29 cellular contexts compared by ENCODE assay signal in the genomic region with DNA sequence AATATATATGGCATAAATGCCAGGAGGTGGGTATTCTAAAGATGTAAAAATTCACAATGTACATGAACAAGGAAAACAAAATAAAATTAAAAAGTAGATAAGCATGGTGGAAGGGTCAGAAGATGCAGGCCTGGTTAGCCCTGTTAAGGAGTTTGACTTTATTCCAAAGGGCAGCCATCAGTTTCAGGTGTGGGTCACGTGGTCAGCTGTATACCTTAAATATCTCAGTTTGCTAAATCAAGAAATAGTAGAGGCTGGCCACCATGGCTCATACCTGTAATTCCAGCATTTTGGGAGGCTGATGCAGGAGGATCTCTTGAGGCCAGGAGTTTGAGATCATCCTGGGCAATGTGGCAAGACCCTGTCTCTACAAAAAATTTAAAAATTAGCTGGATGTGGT. TPM values are rescaled to one million over a fixed set of nuclear protein-coding genes. Genes with fewer than 3 reads are reported as not detected.
"Had no signal": no experiment of that assay in that cellular context is flagged by ENCODE, and none has a peak within 500 bp of the region (broad histone marks: within the 10 kb centered on the region; RNA-seq: fewer than 3 reads in every experiment).

No MANE protein-coding gene starts in this region.

- H3K4me3 ChIP-seq: esophagus squamous epithelium, heart right ventricle, lower lobe of right lung, neural progenitor cell, prostate gland, right atrium auricular region, smooth muscle cell, suprapubic skin, transverse colon, upper lobe of right lung, uterus had no signal

- DNase-seq: cortex of kidney; effector memory CD8-positive, alpha-beta T cell; erythroblast; esophagus squamous epithelium; foreskin melanocyte; glutamatergic neuron; heart right ventricle; hippocampal formation; left ventricle myocardium superior; lower lobe of right lung; nucleus accumbens; stimulated activated CD4-positive, alpha-beta T cell treated with anti-CD3 and anti-CD28 coated beads, Interleukin-12 subunit alpha, Interleukin-12 subunit beta, amount 100 ng/mL, for 4 hours; stimulated activated CD4-positive, alpha-beta T cell treated with anti-CD3 and anti-CD28 coated beads, Interleukin-1b, Interleukin-23, amount 100 ng/mL, for 48 hours; stimulated activated CD4-positive, alpha-beta T cell treated with anti-CD3 and anti-CD28 coated beads, Interleukin-4, amount 100 ng/mL, for 1 hour; stimulated activated CD8-positive, alpha-beta memory T cell treated with anti-CD3 and anti-CD28 coated beads, Interleukin-4, amount 100 ng/mL, for 48 hours; stimulated activated naive CD4-positive, alpha-beta T cell; stimulated activated naive CD8-positive, alpha-beta T cell treated with anti-CD3 and anti-CD28 coated beads, Interleukin-15, amount 100 ng/mL, for 72 hours; transverse colon; upper lobe of right lung; uterus had no signal

- H3K36me3 Mint-ChIP-seq: natural killer cell treated with Interleukin-12 subunit alpha and Interleukin-12 subunit beta and Interleukin-15 and Interleukin-18, amount 100 ng/mL, for 72 hours had no signal

- H3K4me1 Mint-ChIP-seq: memory B cell; stimulated activated naive CD8-positive, alpha-beta T cell treated with anti-CD3 and anti-CD28 coated beads, Interleukin-15, amount 100 ng/mL, for 72 hours had no signal

- H3K36me3 ChIP-seq: esophagus squamous epithelium, heart right ventricle, lower lobe of right lung, neural progenitor cell, prostate gland, right atrium auricular region, suprapubic skin, transverse colon, upper lobe of right lung, uterus had no signal

- H3K9ac ChIP-seq: neural progenitor cell had no signal

- H3K4me3 Mint-ChIP-seq: effector memory CD8-positive, alpha-beta T cell; memory B cell; natural killer cell treated with Interleukin-12 subunit alpha and Interleukin-12 subunit beta and Interleukin-15 and Interleukin-18, amount 100 ng/mL, for 72 hours; neural progenitor cell; stimulated activated naive CD8-positive, alpha-beta T cell treated with anti-CD3 and anti-CD28 coated beads, Interleukin-15, amount 100 ng/mL, for 72 hours had no signal

- H3K9me3 Mint-ChIP-seq: effector memory CD8-positive, alpha-beta T cell; natural killer cell treated with Interleukin-12 subunit alpha and Interleukin-12 subunit beta and Interleukin-15 and Interleukin-18, amount 100 ng/mL, for 72 hours had no signal

- H3K27me3 ChIP-seq: neural progenitor cell, right atrium auricular region, suprapubic skin, upper lobe of right lung, uterus had no signal

- H3K27ac Mint-ChIP-seq: effector memory CD8-positive, alpha-beta T cell; memory B cell; natural killer cell treated with Interleukin-12 subunit alpha and Interleukin-12 subunit beta and Interleukin-15 and Interleukin-18, amount 100 ng/mL, for 72 hours had no signal

- ATAC-seq: effector memory CD8-positive, alpha-beta T cell; heart right ventricle; left ventricle myocardium superior; lower lobe of right lung; natural killer cell treated with Interleukin-12 subunit alpha and Interleukin-12 subunit beta and Interleukin-15 and Interleukin-18, amount 100 ng/mL, for 72 hours; sciatic nerve; stimulated activated naive CD8-positive, alpha-beta T cell treated with anti-CD3 and anti-CD28 coated beads, Interleukin-15, amount 100 ng/mL, for 72 hours; upper lobe of right lung had no signal

- H3K4me1 ChIP-seq: esophagus squamous epithelium, heart right ventricle, lower lobe of right lung, neural progenitor cell, prostate gland, right atrium auricular region, suprapubic skin, transverse colon, upper lobe of right lung, uterus had no signal

- H3K9me3 ChIP-seq: esophagus squamous epithelium, lower lobe of right lung, prostate gland, right atrium auricular region, suprapubic skin, transverse colon, upper lobe of right lung, uterus had no signal

- H3K27ac ChIP-seq: esophagus squamous epithelium, heart right ventricle, lower lobe of right lung, neural progenitor cell, prostate gland, right atrium auricular region, suprapubic skin, transverse colon, upper lobe of right lung, uterus had no signal

RNA-seq across cellular contexts. Expression of a gene that starts 35.8 kb away (rescaled TPM):
- total RNA-seq: natural killer cell treated with Interleukin-12 subunit alpha and Interleukin-12 subunit beta and Interleukin-15 and Interleukin-18, amount 100 ng/mL, for 72 hours; osteocyte had no signal
